8 cellular contexts compared by ENCODE assay signal in the genomic region with DNA sequence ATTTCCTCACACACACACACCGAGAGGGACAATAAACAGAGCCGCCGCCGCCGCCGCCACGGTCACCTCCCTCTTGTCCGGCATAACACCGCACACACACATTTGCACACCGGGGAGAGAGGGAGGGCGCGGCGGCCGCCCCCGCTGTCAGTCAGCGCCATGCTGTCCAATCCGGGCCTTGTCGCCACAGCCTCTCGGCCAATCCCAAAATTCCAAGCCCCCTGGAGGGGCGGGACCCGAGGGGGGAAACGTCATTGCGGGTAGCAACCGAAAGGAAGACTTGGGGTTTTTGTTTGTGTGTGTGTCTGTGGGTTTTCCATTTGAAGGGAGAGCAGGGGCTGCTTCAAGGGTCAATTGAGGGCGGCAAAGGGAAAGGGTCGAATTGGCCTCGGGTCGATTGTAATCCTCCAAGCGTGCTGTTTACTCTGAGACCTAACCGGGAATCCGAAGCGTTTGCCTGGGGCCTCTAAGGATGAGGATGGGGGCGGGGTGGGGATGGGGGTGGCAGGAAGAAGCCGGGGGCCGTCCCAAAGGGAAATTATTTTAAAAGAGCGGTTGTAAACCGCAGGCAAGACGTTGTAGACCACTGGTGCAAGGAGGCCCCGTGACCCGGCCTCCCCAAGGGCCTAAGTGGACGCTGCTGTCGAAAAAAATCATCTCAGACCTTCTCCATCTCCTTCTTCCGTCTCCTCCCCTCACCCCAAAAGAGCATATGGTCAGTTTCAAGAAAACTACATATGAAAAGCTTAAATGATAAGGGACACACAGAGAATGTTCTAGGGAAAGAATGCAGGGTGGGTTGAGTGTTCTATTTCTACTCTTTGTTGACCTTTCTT. TPM values are rescaled to one million over a fixed set of nuclear protein-coding genes. Genes with fewer than 3 reads are reported as not detected.
DNase-seq lines count a peak whose midpoint lies in the region; ATAC-seq and TF ChIP-seq lines count a peak whose summit lies in the region.

TSS of gene TOP2B (minus strand) at position 98 of the 836 bp plus-strand sequence. CDS start 610 bp downstream, outside the sequence.

- no peaks in the 10 kb centered on the region for H3K27me3 ChIP-seq in CD8-positive, alpha-beta T cell (ENCODE audit: insufficient read depth, low read length)
- H3K27me3 ChIP-seq in lower lobe of right lung (ENCODE audit: low read depth), result no peaks in the 10 kb centered on the region

- H3K9me3 Mint-ChIP-seq in CD8-positive, alpha-beta T cell, result no peaks in the 10 kb centered on the region

- POLR2A ChIA-PET in CD8-positive, alpha-beta T cell (lab: Charles Lee), result interaction anchor here (1.0 to 3.7 kb wide), 4 partner anchors 16 to 118 kb away, joined by 3 to 13 read pairs (median 6); partner anchors contain the start of gene NGLY1

- intact Hi-C loops in CD8-positive, alpha-beta T cell (cut with DNase I, micrococcal nuclease), result loop anchor here (1.0 to 10.0 kb wide), 7 partner anchors 16 to 1817 kb away; partner anchors contain the start of genes NGLY1 (in 2 of the 2), NKIRAS1 (in 1 of the 2), OXSM (in 1 of the 2) and RPL15 (in 1 of the 2)
- intact Hi-C loops in lower lobe of right lung (cut with DNase I), result no loop called here

- peak; percentile 91 to 96 (median 93) for DNase-seq in CD8-positive, alpha-beta T cell
- DNase-seq in HS-27A (ENCODE audit: low read depth) (peak; percentile 86), NK-92 (lab: John Stamatoyannopoulos, UW; ENCODE audit: unreplicated experiment) (peak; percentile 71), lower lobe of right lung (peak; percentile 96)
- DNase-seq in activated CD8-positive, alpha-beta memory T cell treated with anti-CD3 and anti-CD28 coated beads for 24 hours, result peak; percentile 95
- DNase-seq in effector CD4-positive, alpha-beta T cell, result peak; percentile 93
- peak; percentile 88 to 92 (median 91) for DNase-seq in stimulated activated CD4-positive, alpha-beta T cell treated with anti-CD3 and anti-CD28 coated beads, TNF-alpha, amount 100 ng/mL, for 24 hours (ENCODE audit: low read depth in 3 of 3)

- peak; percentile 88 for ATAC-seq in CD8-positive, alpha-beta T cell
- ATAC-seq in GM19467 (IDR thresholded peaks at IDR 0.05; ENCODE audit: unreplicated experiment) (peak; percentile 91), lower lobe of right lung (peak; percentile 98 to 99)

- peak within 1 kb of the TSS; percentile 69 for H3K4me3 ChIP-seq in CD8-positive, alpha-beta T cell (ENCODE audit: low read depth, low read length)
- peak within 1 kb of the TSS; percentile 82 for H3K4me3 ChIP-seq in lower lobe of right lung

- peaks cover 35% of the 10 kb centered on the region for H3K4me1 ChIP-seq in CD8-positive, alpha-beta T cell (ENCODE audit: insufficient read depth, low read length)
- peaks cover 37% of the 10 kb centered on the region for H3K4me1 ChIP-seq in lower lobe of right lung

- H3K4me1 Mint-ChIP-seq in CD8-positive, alpha-beta T cell (ENCODE audit: low read depth), result peaks cover 47% of the 10 kb centered on the region

- no peaks in the 10 kb centered on the region for H3K9me3 ChIP-seq in CD8-positive, alpha-beta T cell (ENCODE audit: low read length)
- no peaks in the 10 kb centered on the region for H3K9me3 ChIP-seq in lower lobe of right lung

- H3K27me3 Mint-ChIP-seq in CD8-positive, alpha-beta T cell (ENCODE audit: low read depth), result no peaks in the 10 kb centered on the region

- CTCF ChIA-PET in CD8-positive, alpha-beta T cell (lab: Charles Lee), result interaction anchor here (1.4 to 2.0 kb wide), 2 partner anchors 17 to 192 kb away, joined by 9 read pairs; no protein-coding TSS in a partner anchor

- peak within 1 kb of the TSS; percentile 100 for H3K27ac Mint-ChIP-seq in CD8-positive, alpha-beta T cell

- H3K36me3 Mint-ChIP-seq in CD8-positive, alpha-beta T cell, result peaks cover 14% of the 10 kb centered on the region

- no peaks in the 10 kb centered on the region for H3K36me3 ChIP-seq in CD8-positive, alpha-beta T cell (ENCODE audit: insufficient read depth, low read length)
- no peaks in the 10 kb centered on the region for H3K36me3 ChIP-seq in lower lobe of right lung

- H3K27ac ChIP-seq in CD8-positive, alpha-beta T cell (ENCODE audit: low read depth, low read length), result peak within 1 kb of the TSS; percentile 86
- peak within 1 kb of the TSS; percentile 92 for H3K27ac ChIP-seq in lower lobe of right lung

- H3K4me3 Mint-ChIP-seq in CD8-positive, alpha-beta T cell, result peak within 1 kb of the TSS; percentile 98

- TF ChIP-seq CTCF in CD8-positive, alpha-beta T cell (IDR thresholded peaks at IDR 0.05), result no peak
- no peak for TF ChIP-seq CTCF in lower lobe of right lung (IDR thresholded peaks at IDR 0.05)

RNA-seq across cellular contexts. Expression of gene TOP2B, which starts in this region (rescaled TPM):
- total RNA-seq in CD8-positive, alpha-beta T cell, result 10 to 100 TPM; 71.8 to 74.7 TPM
- total RNA-seq in lower lobe of right lung, result 92.1 TPM

Comparison
In these comparisons a context has a peak if more than half of its experiments do, and no peak if none do; other contexts are left out.
1. Peak in every context shown above with its lines: DNase-seq, ATAC-seq, H3K4me3 ChIP-seq and H3K27ac ChIP-seq.